1 cellular context compared by ENCODE assay signal in genomic region chr9:123455187-123455586, GRCh38.
TF ChIP-seq lines count a peak whose summit lies in the region.

No MANE protein-coding gene starts in this region.

TF ChIP-seq in HCT116, 20 proteins besides CTCF, POLR2A, EP300 and RAD21 (continued from another document):
- TF ChIP-seq REST (IDR thresholded peaks at IDR 0.05; ENCODE audit: low read depth) (no peak), CBX3 (IDR thresholded peaks at IDR 0.05; ENCODE audit: low read depth) (no peak), POLR2AphosphoS5 (IDR thresholded peaks at IDR 0.05; ENCODE audit: low read depth, low read length) (no peak), FOSL1 (IDR thresholded peaks at IDR 0.05; ENCODE audit: low read depth) (no peak), ELF1 (IDR thresholded peaks at IDR 0.05; ENCODE audit: borderline replicate concordance, low read depth) (no peak), JUND (IDR thresholded peaks at IDR 0.05) (no peak), TCF7L2 (IDR thresholded peaks at IDR 0.05; ENCODE audit: borderline replicate concordance, extremely low read depth, insufficient read depth, insufficient read length) (no peak), MAX (IDR thresholded peaks at IDR 0.05) (no peak), ZNF274 (IDR thresholded peaks at IDR 0.05; ENCODE audit: low read depth, low read length) (no peak), SP1 (IDR thresholded peaks at IDR 0.05; ENCODE audit: low read depth) (no peak), EZH2 (IDR thresholded peaks at IDR 0.05) (no peak), SRF (IDR thresholded peaks at IDR 0.05; ENCODE audit: low read depth) (no peak)
